ENCODE assay signal across 8 cellular contexts in genomic region chr3:52537165-52537635, GRCh38. TPM values are rescaled to one million over a fixed set of nuclear protein-coding genes. Genes with fewer than 3 reads are reported as not detected.
DNase-seq lines count a peak whose midpoint lies in the region; ATAC-seq and TF ChIP-seq lines count a peak whose summit lies in the region.

No MANE protein-coding gene starts in this region.

- H4K91ac ChIP-seq in H9 (ENCODE audit: insufficient read length, low read depth, low read length): no peak overlapping the region

- no peak overlapping the region for H3K14ac ChIP-seq in H9 (ENCODE audit: insufficient read depth, low read length)

- peaks cover 6% of the 10 kb centered on the region for H3K79me1 ChIP-seq in H9 (ENCODE audit: insufficient read depth, low read depth, low read length, poor library complexity, severe bottlenecking)

- CTCF ChIA-PET in activated CD4-positive, alpha-beta memory T cell treated with anti-CD3 and anti-CD28 coated beads for 36 hours (lab: Charles Lee): no interaction called here

- no peak overlapping the region for H2BK12ac ChIP-seq in H9 (ENCODE audit: insufficient read length, low read depth, low read length)

- H2BK15ac ChIP-seq in H9 (ENCODE audit: low read depth, low read length): no peak overlapping the region

- H3K4ac ChIP-seq in H9 (ENCODE audit: low read depth, low read length): no peak overlapping the region

- no peak overlapping the region for H3K56ac ChIP-seq in H9 (ENCODE audit: insufficient read length, low read depth, low read length)

- H3K4me1 ChIP-seq in H9 (ENCODE audit: insufficient read depth, low read length) (peaks cover 6% of the 10 kb centered on the region), heart right ventricle (peaks cover 20 to 84% (median 56%) of the 10 kb centered on the region in 9 donors)

- H2AK5ac ChIP-seq in H9 (ENCODE audit: insufficient read length, low read length): no peak overlapping the region

- no peak overlapping the region for H4K5ac ChIP-seq in H9 (ENCODE audit: insufficient read length, low read depth, low read length)

- H4K8ac ChIP-seq in H9 (replicated peaks; ENCODE audit: insufficient read length, low read depth, low read length): no peak overlapping the region

- intact Hi-C loops in activated CD4-positive, alpha-beta memory T cell treated with anti-CD3 and anti-CD28 coated beads for 36 hours (cut with micrococcal nuclease): loop anchor here (10.0 kb wide), 5 partner anchors 252 to 1348 kb away; partner anchors contain the start of genes ACTR8, DUSP7, GLYCTK and SFMBT1
- intact Hi-C loops in heart right ventricle (cut with DNase I): loop anchor here in 7 of 10 donors (2.0 to 5.0 kb wide), 4 partner anchors 45 to 66 kb away; no protein-coding TSS in a partner anchor
- intact Hi-C loops in posterior cingulate gyrus (cut with DNase I): loop anchor here (2.0 kb wide), 3 partner anchors 60 to 148 kb away; partner anchors contain the start of gene PBRM1

- peaks cover 0 to 28% (median 0%) of the 10 kb centered on the region in 9 donors for H3K36me3 ChIP-seq in heart right ventricle

- H3K27me3 Mint-ChIP-seq in H9 (ENCODE audit: low read depth): no peaks in the 10 kb centered on the region
- no peaks in the 10 kb centered on the region for H3K27me3 Mint-ChIP-seq in activated CD4-positive, alpha-beta memory T cell treated with anti-CD3 and anti-CD28 coated beads for 36 hours

- no peak overlapping the region for H2AFZ ChIP-seq in H9 (ENCODE audit: low read length)

- no peak overlapping the region for H3T11ph ChIP-seq in H9 (ENCODE audit: low read length)

- ATAC-seq in heart right ventricle: peak in 6 of 8 donors; percentile 3 to 29 (median 18)

- POLR2A ChIA-PET in activated CD4-positive, alpha-beta memory T cell treated with anti-CD3 and anti-CD28 coated beads for 36 hours (lab: Charles Lee): interaction anchor here (1.5 kb wide), 1 partner anchor 9 kb away, joined by 5 read pairs; no protein-coding TSS in a partner anchor

- TF ChIP-seq CTCF in H9 (conservative IDR thresholded peaks at IDR 0.05): no peak
- no peak for TF ChIP-seq CTCF in heart right ventricle (IDR thresholded peaks at IDR 0.05)

- peak overlapping the region; percentile 46 to 93 (median 71) for H3K4me3 ChIP-seq in heart right ventricle
- H3K4me3 ChIP-seq in skeletal muscle cell (ENCODE audit: low read depth, low read length): peak overlapping the region; percentile 82

- no peaks in the 10 kb centered on the region for H3K9me3 Mint-ChIP-seq in H9
- H3K9me3 Mint-ChIP-seq in activated CD4-positive, alpha-beta memory T cell treated with anti-CD3 and anti-CD28 coated beads for 36 hours: no peaks in the 10 kb centered on the region

- DNase-seq in H9 (no peak), heart right ventricle (no peak), skeletal muscle cell (ENCODE audit: low read depth) (no peak), posterior cingulate gyrus (no peak), LoVo (ENCODE audit: low spot score) (no peak), UCSD-AML1 (lab: John Stamatoyannopoulos, UW; ENCODE audit: unreplicated experiment) (no peak)
- no peak for DNase-seq in activated CD4-positive, alpha-beta memory T cell treated with anti-CD3 and anti-CD28 coated beads for 36 hours
- no peak for DNase-seq in activated effector memory CD4-positive, alpha-beta T cell treated with anti-CD3 and anti-CD28 coated beads, Interleukin-2, amount 50 U/mL, for 16 hours

- peaks cover 17 to 43% (median 27%) of the 10 kb centered on the region in 3 experiments for H3K36me3 Mint-ChIP-seq in H9 (ENCODE audit: insufficient read depth in 1 of 3, low read depth in 3 of 3)
- H3K36me3 Mint-ChIP-seq in activated CD4-positive, alpha-beta memory T cell treated with anti-CD3 and anti-CD28 coated beads for 36 hours: peaks cover 21% of the 10 kb centered on the region

- no peaks in the 10 kb centered on the region for H3K27me3 ChIP-seq in H9 (ENCODE audit: insufficient read depth, low read length)
- no peaks in the 10 kb centered on the region for H3K27me3 ChIP-seq in heart right ventricle

- H3K4me2 ChIP-seq in H9 (ENCODE audit: insufficient read depth, insufficient read length, low read length): peak overlapping the region; percentile 93

- H4K20me1 ChIP-seq in H9 (ENCODE audit: control insufficient read depth, insufficient read depth, insufficient read length): no peaks in the 10 kb centered on the region

- H3K18ac ChIP-seq in H9 (ENCODE audit: insufficient read length, low read depth, low read length): no peak overlapping the region

- H2BK5ac ChIP-seq in H9 (ENCODE audit: insufficient read length, low read length): no peak overlapping the region

- H2BK120ac ChIP-seq in H9 (ENCODE audit: low read depth, low read length, poor library complexity, severe bottlenecking): no peak overlapping the region

- H3K4me1 Mint-ChIP-seq in H9: peaks cover 40 to 47% of the 10 kb centered on the region in 2 experiments
- H3K4me1 Mint-ChIP-seq in activated CD4-positive, alpha-beta memory T cell treated with anti-CD3 and anti-CD28 coated beads for 36 hours (ENCODE audit: low read depth): peaks cover 39% of the 10 kb centered on the region

- H3K27ac Mint-ChIP-seq in H9: peak overlapping the region in 1 of 3 experiments; percentile 99; a peak in 3 of 7 replicates
- peak overlapping the region; percentile 92 for H3K27ac Mint-ChIP-seq in activated CD4-positive, alpha-beta memory T cell treated with anti-CD3 and anti-CD28 coated beads for 36 hours

- H3K4me3 Mint-ChIP-seq in H9: peak overlapping the region; percentile 98 to 99
- H3K4me3 Mint-ChIP-seq in activated CD4-positive, alpha-beta memory T cell treated with anti-CD3 and anti-CD28 coated beads for 36 hours: peak overlapping the region; percentile 92

- H3K23ac ChIP-seq in H9 (ENCODE audit: insufficient read length, low read depth, low read length): no peak overlapping the region

- no CpG with 5 or more reads among the region's 6 CpGs for WGBS in H9 (ENCODE audit: extremely low coverage, insufficient read length, low lambda C conversion rate)
- 3 to 4% methylated on average over 6 of the region's 6 CpGs for WGBS in heart right ventricle, 2 donors

- H3K9me3 ChIP-seq in H9 (ENCODE audit: control insufficient read depth, low read depth, low read length) (no peaks in the 10 kb centered on the region), heart right ventricle (no peaks in the 10 kb centered on the region)

- H3K27ac ChIP-seq in H9 (ENCODE audit: insufficient read length, low read depth, low read length) (no peak overlapping the region), heart right ventricle (peak overlapping the region; percentile 82 to 96 (median 92))

- peaks cover 23% of the 10 kb centered on the region for H3K23me2 ChIP-seq in H9 (ENCODE audit: insufficient read length, low read depth, low read length, poor library complexity, severe bottlenecking)

- H3K9ac ChIP-seq in H9 (ENCODE audit: extremely low read depth, insufficient read length, low read length): peak overlapping the region; percentile 74

- H3K79me2 ChIP-seq in H9 (ENCODE audit: insufficient read depth, low read length): peaks cover 14% of the 10 kb centered on the region; the same call in 1 of the 2 replicates

- H2BK20ac ChIP-seq in H9 (ENCODE audit: low read depth, low read length, poor library complexity, severe bottlenecking): no peak overlapping the region

RNA-seq across cellular contexts. Expression of gene UQCC5, which starts 0.8 kb away (rescaled TPM):
- total RNA-seq in H9 (2021): 39.1 and 45.8 TPM in 2 replicates
- 10 to 100 TPM; 12.9 to 13.3 TPM for total RNA-seq in activated CD4-positive, alpha-beta memory T cell treated with anti-CD3 and anti-CD28 coated beads for 36 hours
- total RNA-seq in heart right ventricle: 10 to 100 TPM; 30.2 to 98.0 (median 66.9) TPM
- polyA plus RNA-seq in heart right ventricle: 100 to 1,000 TPM in 1 of 2 donors, 10 to 100 TPM in 1; 83.5 to 147 TPM

RNA-seq across cellular contexts. Expression of gene NT5DC2, which starts 3.5 kb away (rescaled TPM):
- total RNA-seq in H9 (2021) (441 and 444 TPM in 2 replicates), heart right ventricle (100 to 1,000 TPM in 1 of 10 donors, 10 to 100 TPM in 9; 25.1 to 108 (median 44.5) TPM)
- total RNA-seq in activated CD4-positive, alpha-beta memory T cell treated with anti-CD3 and anti-CD28 coated beads for 36 hours: 10 to 100 TPM; 46.9 to 49.5 TPM
- 100 to 1,000 TPM in 1 of 2 donors, 10 to 100 TPM in 1; 95.1 to 138 TPM for polyA plus RNA-seq in heart right ventricle

RNA-seq across cellular contexts. Expression of gene STAB1, which starts 42.1 kb away (rescaled TPM):
- total RNA-seq in H9 (2021) (0.90 and 1.5 TPM in 2 replicates), heart right ventricle (100 to 1,000 TPM in 2 of 10 donors, 10 to 100 TPM in 8; 17.4 to 159 (median 33.2) TPM)
- under 1 TPM in 1 of 2 experiments, not detected in 1; 0.14 TPM for total RNA-seq in activated CD4-positive, alpha-beta memory T cell treated with anti-CD3 and anti-CD28 coated beads for 36 hours
- polyA plus RNA-seq in heart right ventricle: 100 to 1,000 TPM in 1 of 2 donors, 10 to 100 TPM in 1; 54.1 to 231 TPM
